11 cellular contexts compared by ENCODE assay signal in the genomic region with DNA sequence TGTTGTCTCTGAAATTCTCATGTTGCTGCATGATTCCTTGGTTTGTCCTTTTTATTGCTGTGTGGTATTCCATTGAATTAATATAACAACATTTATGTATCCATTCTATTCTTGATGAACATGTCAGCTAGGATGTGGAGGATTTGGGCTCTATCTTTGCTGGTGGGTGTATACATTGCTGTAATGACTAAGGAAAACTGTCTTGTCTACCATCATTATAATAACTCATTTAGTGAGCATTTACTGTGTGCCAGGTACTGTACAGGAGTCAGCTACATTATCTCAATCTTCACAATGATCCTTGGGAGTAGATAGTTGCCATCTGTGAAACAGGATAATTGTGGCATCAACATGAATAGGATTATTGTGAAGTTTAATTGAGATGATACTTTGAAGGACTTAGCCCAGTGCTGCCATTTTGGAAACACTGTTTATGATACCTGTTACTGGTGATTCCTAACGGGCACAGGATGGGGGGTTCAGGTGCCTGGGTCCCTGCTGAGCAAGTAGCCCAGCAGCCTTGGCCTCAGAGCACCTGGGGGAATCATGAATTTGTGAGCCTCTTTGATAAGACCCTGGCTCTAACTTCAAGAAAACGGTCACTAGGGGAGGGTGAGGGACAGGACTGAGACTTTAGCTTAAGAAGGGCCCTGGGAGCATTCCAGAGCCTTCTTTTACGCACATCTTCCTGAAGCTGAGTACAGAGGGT. TPM values are rescaled to one million over a fixed set of nuclear protein-coding genes. Genes with fewer than 3 reads are reported as not detected.
DNase-seq lines count a peak whose midpoint lies in the region; ATAC-seq, FAIRE-seq and TF ChIP-seq lines count a peak whose summit lies in the region.
"Had no signal": no experiment of that assay in that cellular context is flagged by ENCODE, and none has a peak within 500 bp of the region (broad histone marks: within the 10 kb centered on the region; RNA-seq: fewer than 3 reads in every experiment).

No MANE protein-coding gene starts in this region.

- H3K4me3 ChIP-seq in MM.1S (ENCODE audit: low read length) (peak overlapping the region; percentile 80; the same call in 1 of the 2 replicates), K562 (peak overlapping the region; percentile 50), parathyroid adenoma (ENCODE audit: low read depth, low read length) (no peak overlapping the region)
- H3K4me3 ChIP-seq: ascending aorta had no signal

- no peak for DNase-seq in activated CD8-positive, alpha-beta memory T cell treated with anti-CD3 and anti-CD28 coated beads, Interleukin-2, amount 10 ng/mL, durations not matched to agents 7 days and 5 days
- no peak for DNase-seq in activated CD8-positive, alpha-beta memory T cell treated with anti-CD3 and anti-CD28 coated beads, Interleukin-2, amount 50 U/mL, for 48 hours
- DNase-seq in MM.1S (no peak), K562 (ENCODE audit: extremely low read depth in 1 of 4, low spot score in 3 of 4) (no peak), DMS 273 (lab: John Stamatoyannopoulos, UW; ENCODE audit: unreplicated experiment) (no peak), AG08396 (ENCODE audit: low spot score) (no peak)
- DNase-seq: effector CD8-positive, alpha-beta T cell; gastrocnemius medialis had no signal

- intact Hi-C loops in K562 (cut with micrococcal nuclease) = no loop called here

- BruUV-seq in K562 (replicated peaks; lab: Mats Ljungman, UMichigan) = no TSS peak

- no peaks in the 10 kb centered on the region for H3K36me3 ChIP-seq in MM.1S (replicated peaks; ENCODE audit: insufficient read depth, low read length)
- H3K36me3 ChIP-seq in K562 (ENCODE audit: control insufficient read depth, insufficient read depth, low read length) = peaks cover 21% of the 10 kb centered on the region
- H3K36me3 ChIP-seq in parathyroid adenoma (ENCODE audit: control insufficient read depth, insufficient read depth, low read length) = no peaks in the 10 kb centered on the region
- H3K36me3 ChIP-seq: ascending aorta, gastrocnemius medialis had no signal

- in situ Hi-C loops in K562 (cut with MboI) = no loop called here

- H2AFZ ChIP-seq in MM.1S (ENCODE audit: low read length) (0 out of 2 replicates have a peak overlapping the region, but pooled peaks have one; percentile 73), K562 (ENCODE audit: low read depth, low read length) (peak overlapping the region; percentile 78), parathyroid adenoma (no peak overlapping the region)

- H3K4me1 ChIP-seq in MM.1S (ENCODE audit: low read length) (peaks cover 27% of the 10 kb centered on the region), K562 (replicated peaks in 1 of 2; ENCODE audit: control insufficient read depth in 2 of 2, insufficient read depth in 2 of 2, low read length in 2 of 2) (peaks cover 35 to 36% of the 10 kb centered on the region in 2 experiments; a peak in 4 of 5 replicates), parathyroid adenoma (no peaks in the 10 kb centered on the region)
- H3K4me1 ChIP-seq: ascending aorta, gastrocnemius medialis had no signal

- POLR2A ChIA-PET in K562 (lab: Yijun Ruan, JAX) = interaction anchor here (0.6 kb wide), 1 partner anchor 660 kb away, joined by 3 read pairs; no protein-coding TSS in a partner anchor

- no peak for ATAC-seq in activated CD8-positive, alpha-beta memory T cell treated with anti-CD3 and anti-CD28 coated beads, Interleukin-2, amount 10 ng/mL, durations not matched to agents 7 days and 5 days
- no peak for ATAC-seq in K562
- no peak for ATAC-seq in GM19452 (IDR thresholded peaks at IDR 0.05; ENCODE audit: unreplicated experiment)
- ATAC-seq: gastrocnemius medialis had no signal

- H3K4me2 ChIP-seq in MM.1S (ENCODE audit: low read depth, low read length) = peak overlapping the region; percentile 89; the same call in 1 of the 2 replicates
- peak overlapping the region; percentile 84 for H3K4me2 ChIP-seq in K562 (ENCODE audit: insufficient read depth, low read length)
- H3K4me2 ChIP-seq in parathyroid adenoma (ENCODE audit: low read length) = no peak overlapping the region

- no peaks in the 10 kb centered on the region for H3K27me3 ChIP-seq in MM.1S (replicated peaks; ENCODE audit: insufficient read depth, low read length)
- H3K27me3 ChIP-seq in K562 (ENCODE audit: control insufficient read depth in 2 of 2, insufficient read depth in 2 of 2, low read length in 2 of 2) = no peaks in the 10 kb centered on the region
- H3K27me3 ChIP-seq in parathyroid adenoma (ENCODE audit: control insufficient read depth, insufficient read depth, low read length) = no peaks in the 10 kb centered on the region
- H3K27me3 ChIP-seq: ascending aorta, gastrocnemius medialis had no signal

- CTCF ChIA-PET in activated CD8-positive, alpha-beta memory T cell treated with anti-CD3 and anti-CD28 coated beads, Interleukin-2, amount 10 ng/mL, durations not matched to agents 7 days and 5 days (lab: Charles Lee) = interaction anchor here (1.5 to 1.8 kb wide), 3 partner anchors 47 to 50 kb away, joined by 4 to 5 read pairs (median 5); no protein-coding TSS in a partner anchor
- CTCF ChIA-PET in K562 (lab: Yijun Ruan, JAX; ENCODE audit: low intra/inter-chr PET ratio) = no interaction called here

- no peak for TF ChIP-seq RAD21 in K562 (CRISPR knock-in tag; conservative IDR thresholded peaks at IDR 0.05 in 1 of 2, IDR thresholded peaks at IDR 0.05 in 1 of 2)

- no peaks in the 10 kb centered on the region for H3K9me3 ChIP-seq in MM.1S (replicated peaks; ENCODE audit: insufficient read depth, low read length)
- H3K9me3 ChIP-seq in K562 (replicated peaks; ENCODE audit: control insufficient read depth, insufficient read depth, low read depth, low read length) = no peaks in the 10 kb centered on the region
- no peaks in the 10 kb centered on the region for H3K9me3 ChIP-seq in parathyroid adenoma (ENCODE audit: control insufficient read depth, low read length)
- H3K9me3 ChIP-seq: ascending aorta, gastrocnemius medialis had no signal

- peaks cover 15% of the 10 kb centered on the region for H3K79me2 ChIP-seq in MM.1S (ENCODE audit: low read length)
- H3K79me2 ChIP-seq in K562 (ENCODE audit: control insufficient read depth, insufficient read depth, low read length) = peaks cover 7% of the 10 kb centered on the region; the same call in 2 of the 3 replicates
- no peaks in the 10 kb centered on the region for H3K79me2 ChIP-seq in parathyroid adenoma

- TF ChIP-seq EP300 in K562 (IDR thresholded peaks at IDR 0.05; ENCODE audit: low read length) = no peak

- peak overlapping the region; percentile 87 for H3K27ac Mint-ChIP-seq in activated CD8-positive, alpha-beta memory T cell treated with anti-CD3 and anti-CD28 coated beads, Interleukin-2, amount 10 ng/mL, durations not matched to agents 7 days and 5 days

- TF ChIP-seq CTCF in MM.1S (IDR thresholded peaks at IDR 0.05; ENCODE audit: low read length) = no peak
- no peak for TF ChIP-seq CTCF in K562 (IDR thresholded peaks at IDR 0.05 in 2 of 3, conservative IDR thresholded peaks at IDR 0.05 in 1 of 3; ENCODE audit: insufficient read depth in 2 of 3, low read depth in 1 of 3, low read length in 3 of 3)
- TF ChIP-seq CTCF in parathyroid adenoma (IDR thresholded peaks at IDR 0.05) = no peak

- no peaks in the 10 kb centered on the region for H3K27me3 Mint-ChIP-seq in activated CD8-positive, alpha-beta memory T cell treated with anti-CD3 and anti-CD28 coated beads, Interleukin-2, amount 10 ng/mL, durations not matched to agents 7 days and 5 days

- H3K9ac ChIP-seq in MM.1S (ENCODE audit: low read length) (no peak overlapping the region), K562 (ENCODE audit: insufficient read depth in 1 of 2, low read depth in 2 of 2, low read length in 2 of 2) (peak overlapping the region; percentile 97 to 98; a peak in 3 of 4 replicates), parathyroid adenoma (no peak overlapping the region)

- no peak overlapping the region for H3K27ac ChIP-seq in MM.1S (ENCODE audit: low read length)
- peak overlapping the region; percentile 96 for H3K27ac ChIP-seq in K562 (ENCODE audit: extremely low read depth, low read depth, low read length)
- H3K27ac ChIP-seq in parathyroid adenoma = peak overlapping the region; percentile 5
- H3K27ac ChIP-seq: ascending aorta had no signal

- no peaks in the 10 kb centered on the region for H3K9me2 ChIP-seq in MM.1S (replicated peaks; ENCODE audit: insufficient read depth, low read length)

- peaks cover 18% of the 10 kb centered on the region for H3K4me1 Mint-ChIP-seq in activated CD8-positive, alpha-beta memory T cell treated with anti-CD3 and anti-CD28 coated beads, Interleukin-2, amount 10 ng/mL, durations not matched to agents 7 days and 5 days

- H3K36me3 Mint-ChIP-seq in activated CD8-positive, alpha-beta memory T cell treated with anti-CD3 and anti-CD28 coated beads, Interleukin-2, amount 10 ng/mL, durations not matched to agents 7 days and 5 days = peaks cover 14% of the 10 kb centered on the region

- 32% methylated on average over 3 of the region's 3 CpGs for WGBS in K562 (ENCODE audit: insufficient coverage, low coverage, missing lambda C conversion rate)

- FAIRE-seq in K562 (lab: Jason Lieb, UNC) = peak; percentile 64

- TF ChIP-seq POLR2A in K562 (conservative IDR thresholded peaks at IDR 0.05) = no peak

- no peaks in the 10 kb centered on the region for H3K9me1 ChIP-seq in K562 (ENCODE audit: control insufficient read depth, insufficient read depth, low read length)

- no peaks in the 10 kb centered on the region for H4K20me1 ChIP-seq in MM.1S (ENCODE audit: insufficient read depth, low read length)
- no peaks in the 10 kb centered on the region for H4K20me1 ChIP-seq in K562 (replicated peaks; ENCODE audit: control insufficient read depth, insufficient read depth, low read length)

- H3K9me3 Mint-ChIP-seq in activated CD8-positive, alpha-beta memory T cell treated with anti-CD3 and anti-CD28 coated beads, Interleukin-2, amount 10 ng/mL, durations not matched to agents 7 days and 5 days (ENCODE audit: low read depth) = no peaks in the 10 kb centered on the region

- peaks cover 23% of the 10 kb centered on the region for H3F3A ChIP-seq in MM.1S (ENCODE audit: insufficient read depth, low read length)

- H3K4me3 Mint-ChIP-seq in activated CD8-positive, alpha-beta memory T cell treated with anti-CD3 and anti-CD28 coated beads, Interleukin-2, amount 10 ng/mL, durations not matched to agents 7 days and 5 days = peak overlapping the region; percentile 79

RNA-seq across cellular contexts. Expression of a gene that starts 1.8 kb away (rescaled TPM):
- total RNA-seq in activated CD8-positive, alpha-beta memory T cell treated with anti-CD3 and anti-CD28 coated beads, Interleukin-2, amount 10 ng/mL, durations not matched to agents 7 days and 5 days = 10 to 100 TPM; 27.4 to 28.6 TPM
- 22.4 and 34.8 TPM in 2 replicates for total RNA-seq in K562 (2011; cell fraction: chromatin; rRNA removed; ENCODE audit: low replicate concordance)
- 21.8 and 28.7 TPM in 2 replicates for total RNA-seq in K562 (2011; cell fraction: nucleolus; rRNA removed)
- 21.8 and 24.6 TPM in 2 replicates for total RNA-seq in K562 (2011; cell fraction: nucleoplasm; rRNA removed)
- total RNA-seq in K562 (2014; rRNA removed) (31.6 and 34.9 TPM in 2 replicates), K562 (2014; rRNA removed; fragmentation: Illumina TruSeq; extraction: Trizol) (31.0 and 31.1 TPM in 2 replicates), K562 (2015; rRNA removed; fragmentation: Illumina TruSeq; extraction: Trizol) (31.0 and 32.8 TPM in 2 replicates), K562 (2021) (31.8 and 34.9 TPM in 2 replicates)
- polyA plus RNA-seq in K562 (2011; rRNA removed) (25.3 and 31.9 TPM in 2 replicates), K562 (2014; fragmentation: Illumina TruSeq; extraction: Trizol) (40.5 and 41.0 TPM in 2 replicates), K562 (2014; fragmentation: Nextera tagmentation; extraction: Ambion mirVana) (1 to 10 TPM; 6.2 to 9.8 TPM), K562 (2014; rRNA removed) (32.5 and 38.1 TPM in 2 replicates)
- polyA plus RNA-seq in K562 (2011; cell fraction: cytosol; rRNA removed) = 17.4 and 26.8 TPM in 2 replicates
- polyA plus RNA-seq in K562 (2011; cell fraction: nucleus; rRNA removed) = 31.1 and 34.7 TPM in 2 replicates
- polyA plus RNA-seq in K562 (2012) = 17.8 and 24.6 TPM in 2 replicates
- polyA minus RNA-seq in K562 (2011; rRNA and poly(A)+ RNA removed) = 21.7 and 24.9 TPM in 2 replicates
- 6.5 and 13.8 TPM in 2 replicates for polyA minus RNA-seq in K562 (2011; cell fraction: cytosol; rRNA and poly(A)+ RNA removed)
- polyA minus RNA-seq in K562 (2011; cell fraction: nucleus; rRNA and poly(A)+ RNA removed) = 16.0 and 17.8 TPM in 2 replicates
- total RNA-seq: ascending aorta had no signal

Comparison
In these comparisons a context has a peak if more than half of its experiments do, and no peak if none do; other contexts are left out.
1. H3K9ac ChIP-seq: peak in K562 (2 of 2); none in MM.1S (single experiment) and parathyroid adenoma (single experiment).